In the genomic region with DNA sequence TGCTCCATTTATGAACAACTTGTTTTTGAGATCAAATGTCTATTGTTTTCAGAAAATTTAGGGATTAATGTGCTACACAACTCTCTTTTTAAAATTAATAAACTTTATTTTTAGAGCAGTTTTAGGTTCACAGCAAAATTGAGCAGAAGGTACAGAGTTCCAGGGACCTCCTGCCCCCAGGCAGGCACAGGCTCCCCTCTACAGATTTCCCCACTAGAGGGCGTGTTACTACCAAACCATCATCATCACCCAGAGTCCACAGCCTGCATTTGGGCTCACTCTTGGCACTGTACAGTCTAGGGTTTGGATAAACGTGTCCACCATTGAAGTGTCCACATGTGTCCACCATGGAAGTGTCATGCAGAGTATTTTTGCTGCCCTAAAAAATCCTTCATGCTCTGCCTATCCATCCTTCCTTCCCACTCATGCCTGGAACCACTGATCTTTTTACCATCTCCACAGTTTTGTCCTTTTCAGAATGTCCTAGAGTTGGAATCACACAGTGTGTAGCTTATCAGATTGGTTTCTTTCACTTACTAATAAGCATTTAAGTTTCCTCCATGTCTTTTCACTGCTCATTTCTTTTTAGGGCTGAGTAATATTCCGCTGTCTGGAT, we compare ENCODE assay signal across 8 cellular contexts.
A peak's percentile ranks its signal among the peaks of the same experiment; 100 is the strongest.
DNase-seq lines count a peak whose midpoint lies in the region; ATAC-seq and TF ChIP-seq lines count a peak whose summit lies in the region.

No MANE protein-coding gene starts in this region.

- no peaks in the 10 kb centered on the region for H3K4me1 ChIP-seq in CD4-positive, alpha-beta memory T cell (ENCODE audit: insufficient read depth, low read length)

- H3K4me3 Mint-ChIP-seq in CD4-positive, alpha-beta memory T cell = no peak overlapping the region

- in situ Hi-C loops in KBM-7 (cut with MboI; ENCODE audit: low pct_unique_long_range_greater_than_20kb, low sequenced_read_pairs) = no loop called here

- peak; percentile 96 for ATAC-seq in GM19351 (IDR thresholded peaks at IDR 0.05; ENCODE audit: unreplicated experiment)
- ATAC-seq in HG03457 (IDR thresholded peaks at IDR 0.05; ENCODE audit: unreplicated experiment) = no peak

- TF ChIP-seq CTCF in fibroblast of the aortic adventitia (IDR thresholded peaks at IDR 0.05; ENCODE audit: insufficient read depth, low read length) = peak; percentile 62

- POLR2A ChIA-PET in CD4-positive, alpha-beta memory T cell (lab: Charles Lee; ENCODE audit: partially characterized antibody) = interaction anchor here (1.2 kb wide), 1 partner anchor 62 kb away, joined by 3 read pairs; the partner anchor contains the start of gene MRPL36

- no peak overlapping the region for H3K27ac ChIP-seq in CD4-positive, alpha-beta memory T cell (ENCODE audit: low read depth, low read length)

- intact Hi-C loops in CD4-positive, alpha-beta memory T cell (cut with micrococcal nuclease) = loop anchor here (1.0 to 5.0 kb wide), 2 partner anchors 64 to 300 kb away; partner anchors contain the start of gene NDUFS6

- peaks cover 14 to 18% of the 10 kb centered on the region in 2 donors for H3K27me3 Mint-ChIP-seq in CD4-positive, alpha-beta memory T cell

- DNase-seq in CD4-positive, alpha-beta memory T cell = peak in 4 of 5 donors; percentile 47 to 53 (median 50)
- DNase-seq in KBM-7 (peak; percentile 62), fibroblast of the aortic adventitia (ENCODE audit: low read depth) (peak; percentile 24), COR-L47 (lab: John Stamatoyannopoulos, UW) (no peak)
- peak; percentile 69 for DNase-seq in activated CD8-positive, alpha-beta memory T cell treated with anti-CD3 and anti-CD28 coated beads for 24 hours
- peak; percentile 43 for DNase-seq in stimulated activated CD4-positive, alpha-beta T cell treated with anti-CD3 and anti-CD28 coated beads, Interleukin-1b, Interleukin-23, amount 100 ng/mL, for 48 hours

- peaks cover 0 to 4% of the 10 kb centered on the region in 2 donors for H3K36me3 Mint-ChIP-seq in CD4-positive, alpha-beta memory T cell

- H3K27me3 ChIP-seq in CD4-positive, alpha-beta memory T cell (ENCODE audit: insufficient read depth, low read length) = no peaks in the 10 kb centered on the region

- no peak overlapping the region for H3K27ac Mint-ChIP-seq in CD4-positive, alpha-beta memory T cell

- H3K36me3 ChIP-seq in CD4-positive, alpha-beta memory T cell (ENCODE audit: insufficient read depth, low read length) = no peaks in the 10 kb centered on the region

- CTCF ChIA-PET in CD4-positive, alpha-beta memory T cell (lab: Charles Lee; ENCODE audit: partially characterized antibody) = interaction anchor here (0.8 to 3.3 kb wide), 10 partner anchors 15 to 311 kb away, joined by 3 to 11 read pairs (median 4); no protein-coding TSS in a partner anchor

- no peaks in the 10 kb centered on the region for H3K4me1 Mint-ChIP-seq in CD4-positive, alpha-beta memory T cell

- H3K9me3 ChIP-seq in CD4-positive, alpha-beta memory T cell (ENCODE audit: control insufficient read depth in 1 of 2, low read length in 2 of 2) = no peaks in the 10 kb centered on the region

- no peak overlapping the region for H3K4me3 ChIP-seq in CD4-positive, alpha-beta memory T cell (ENCODE audit: low read length in 2 of 2)
- no peak overlapping the region for H3K4me3 ChIP-seq in fibroblast of the aortic adventitia (ENCODE audit: low read depth, low read length)

- H3K9me3 Mint-ChIP-seq in CD4-positive, alpha-beta memory T cell = peaks cover 0 to 30% (median 15%) of the 10 kb centered on the region in 8 donors
